In the genomic region with DNA sequence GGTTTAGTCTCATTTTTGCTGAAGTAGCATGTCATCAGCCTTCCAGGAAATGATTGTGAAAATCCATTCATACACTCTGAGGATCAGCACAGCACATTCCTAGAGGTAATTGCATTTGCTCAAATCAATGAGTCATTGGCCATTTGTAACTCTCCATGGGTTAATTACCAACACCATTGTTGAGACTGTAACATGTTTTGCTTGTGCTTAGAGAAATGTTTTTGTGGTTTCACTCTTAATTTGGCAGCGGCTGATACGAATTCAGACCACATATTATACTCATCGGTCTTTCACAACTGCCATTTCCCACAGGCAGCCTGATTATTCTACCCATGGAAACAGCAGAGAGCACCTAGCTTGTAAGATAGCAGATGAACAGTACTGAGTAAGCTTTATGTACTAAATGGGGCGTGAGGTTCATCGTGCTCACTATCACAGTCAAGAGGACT, we compare ENCODE assay signal across 1 cellular context.
TF ChIP-seq lines count a peak whose summit lies in the region.

No MANE protein-coding gene starts in this region.

TF ChIP-seq in HEK293, 187 proteins besides CTCF, POLR2A, EP300 and RAD21 (continued from another document):
- peak; percentile 76; the same call in 1 of the 2 replicates for TF ChIP-seq PRDM1 (tag by site-specific recombination; IDR thresholded peaks at IDR 0.05)
- TF ChIP-seq ZBTB21 (tag by site-specific recombination; IDR thresholded peaks at IDR 0.05), result peak; percentile 80
- peak; percentile 91 for TF ChIP-seq GLI2 (tag by site-specific recombination; IDR thresholded peaks at IDR 0.05; ENCODE audit: borderline replicate concordance, low read depth)
- TF ChIP-seq, protein P1, sequence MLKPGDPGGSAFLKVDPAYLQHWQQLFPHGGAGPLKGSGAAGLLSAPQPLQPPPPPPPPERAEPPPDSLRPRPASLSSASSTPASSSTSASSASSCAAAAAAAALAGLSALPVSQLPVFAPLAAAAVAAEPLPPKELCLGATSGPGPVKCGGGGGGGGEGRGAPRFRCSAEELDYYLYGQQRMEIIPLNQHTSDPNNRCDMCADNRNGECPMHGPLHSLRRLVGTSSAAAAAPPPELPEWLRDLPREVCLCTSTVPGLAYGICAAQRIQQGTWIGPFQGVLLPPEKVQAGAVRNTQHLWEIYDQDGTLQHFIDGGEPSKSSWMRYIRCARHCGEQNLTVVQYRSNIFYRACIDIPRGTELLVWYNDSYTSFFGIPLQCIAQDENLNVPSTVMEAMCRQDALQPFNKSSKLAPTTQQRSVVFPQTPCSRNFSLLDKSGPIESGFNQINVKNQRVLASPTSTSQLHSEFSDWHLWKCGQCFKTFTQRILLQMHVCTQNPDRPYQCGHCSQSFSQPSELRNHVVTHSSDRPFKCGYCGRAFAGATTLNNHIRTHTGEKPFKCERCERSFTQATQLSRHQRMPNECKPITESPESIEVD (tag by site-specific recombination; IDR thresholded peaks at IDR 0.05), result peak; percentile 90
- TF ChIP-seq FEZF1 (tag by site-specific recombination; IDR thresholded peaks at IDR 0.05), result peak; percentile 59; the same call in 1 of the 2 replicates
- peak; percentile 68; the same call in 1 of the 2 replicates for TF ChIP-seq ZNF2 (tag by site-specific recombination; IDR thresholded peaks at IDR 0.05)
- peak; percentile 73; the same call in 1 of the 2 replicates for TF ChIP-seq ZNF391 (tag by site-specific recombination; IDR thresholded peaks at IDR 0.05; ENCODE audit: borderline replicate concordance, low read depth)
- peak; percentile 45; the same call in 1 of the 2 replicates for TF ChIP-seq GLIS1 (tag by site-specific recombination; IDR thresholded peaks at IDR 0.05)
- TF ChIP-seq ZNF677 (tag by site-specific recombination; IDR thresholded peaks at IDR 0.05), result no peak
- TF ChIP-seq ZNF600 (tag by site-specific recombination; IDR thresholded peaks at IDR 0.05), result peak; percentile 59
- TF ChIP-seq ZNF184 (tag by site-specific recombination; IDR thresholded peaks at IDR 0.05), result peak; percentile 72; the same call in 1 of the 2 replicates
- TF ChIP-seq ZSCAN23 (tag by site-specific recombination; IDR thresholded peaks at IDR 0.05), result peak; percentile 87
